ENCODE assay signal across 8 cellular contexts in the genomic region with DNA sequence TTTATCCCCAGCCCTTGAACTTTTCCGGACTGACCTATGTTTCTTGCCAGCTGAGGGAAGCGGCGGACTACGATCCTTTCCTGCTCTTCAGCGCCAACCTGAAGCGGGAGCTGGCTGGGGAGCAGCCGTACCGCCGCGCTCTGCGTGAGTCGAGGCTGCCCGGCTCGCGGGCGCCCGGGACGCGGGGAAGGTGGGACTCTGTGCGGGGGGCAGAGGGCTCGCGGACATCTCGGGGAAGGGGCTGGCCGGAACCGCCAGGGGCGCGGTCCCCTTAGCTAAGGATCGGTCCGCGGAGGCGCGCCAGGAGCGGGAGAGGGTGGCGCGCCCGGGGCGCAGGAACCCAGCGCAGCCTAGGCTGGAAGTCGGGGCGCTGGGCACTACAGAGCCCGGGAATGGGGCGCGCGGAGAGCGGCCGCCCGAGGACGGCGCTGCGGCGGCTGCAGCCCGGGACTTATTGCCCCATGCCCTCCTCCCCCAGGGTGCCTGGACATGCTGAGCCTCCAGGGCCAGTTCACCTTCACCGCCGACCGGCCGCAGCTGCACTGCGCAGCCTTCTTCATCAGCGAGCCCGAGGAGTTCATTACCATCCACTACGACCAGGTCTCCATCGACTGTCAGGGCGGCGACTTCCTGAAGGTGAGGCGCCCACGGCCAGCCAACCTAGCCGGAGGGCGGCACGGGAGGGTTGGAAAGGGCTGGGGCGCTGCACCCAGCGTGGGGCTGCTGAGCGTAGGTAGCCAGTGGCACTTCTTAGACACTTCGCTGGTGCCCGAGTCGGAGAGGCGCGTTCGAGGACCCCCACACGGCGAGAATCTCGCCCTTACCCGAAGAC. TPM values are rescaled to one million over a fixed set of nuclear protein-coding genes. Genes with fewer than 3 reads are reported as not detected.
A peak's percentile ranks its signal among the peaks of the same experiment; 100 is the strongest.
DNase-seq lines count a peak whose midpoint lies in the region; ATAC-seq, FAIRE-seq and TF ChIP-seq lines count a peak whose summit lies in the region.

No MANE protein-coding gene starts in this region.

- TF ChIP-seq POLR2A in gastroesophageal sphincter (IDR thresholded peaks at IDR 0.05), result no peak

- H3K36me3 ChIP-seq in gastroesophageal sphincter (no peaks in the 10 kb centered on the region), pancreas (no peaks in the 10 kb centered on the region)

- H3K4me1 Mint-ChIP-seq in CD14-positive monocyte, result peaks cover 25% of the 10 kb centered on the region
- H3K4me1 Mint-ChIP-seq in T-helper 2 cell treated with Interferon-gamma antibody and Interleukin-4, amounts not matched to agents 5 μg/mL and 100 μg/mL, for 36 hours (ENCODE audit: low read depth), result peaks cover under 1% of the 10 kb centered on the region

- peak overlapping the region; percentile 45 to 83 for H3K4me3 Mint-ChIP-seq in CD14-positive monocyte
- peak overlapping the region; percentile 18 for H3K4me3 Mint-ChIP-seq in T-helper 2 cell treated with Interferon-gamma antibody and Interleukin-4, amounts not matched to agents 5 μg/mL and 100 μg/mL, for 36 hours

- H3K4me1 ChIP-seq in gastroesophageal sphincter (peaks cover 0 to 13% (median 0%) of the 10 kb centered on the region in 3 donors), pancreas (no peaks in the 10 kb centered on the region)

- WGBS in gastroesophageal sphincter (ENCODE audit: low coverage in 1 of 2), 2 donors, result no CpG with 5 or more reads among the region's 81 CpGs
- 1 to 2% methylated on average over 71 to 81 of the region's 81 CpGs for WGBS in pancreas, 2 donors

- H3K9me3 Mint-ChIP-seq in CD14-positive monocyte, result peaks cover 0 to 13% (median 0%) of the 10 kb centered on the region in 7 donors
- H3K9me3 Mint-ChIP-seq in T-helper 2 cell treated with Interferon-gamma antibody and Interleukin-4, amounts not matched to agents 5 μg/mL and 100 μg/mL, for 36 hours, result no peaks in the 10 kb centered on the region

- peak; percentile 43 for ATAC-seq in gastroesophageal sphincter
- ATAC-seq in pancreas, result peak in 3 of 4 donors; percentile 22 to 53 (median 26)
- ATAC-seq in HG03196 (IDR thresholded peaks at IDR 0.05; ENCODE audit: unreplicated experiment), result no peak
- no peak for ATAC-seq in GM18873 (IDR thresholded peaks at IDR 0.05; ENCODE audit: low FRiP score, unreplicated experiment)
- ATAC-seq in HG02938 (IDR thresholded peaks at IDR 0.05; ENCODE audit: unreplicated experiment), result no peak

- H3K27ac ChIP-seq in gastroesophageal sphincter (peak overlapping the region in 2 of 4 donors; percentile 18 to 19), pancreas (no peak overlapping the region)

- TF ChIP-seq CTCF in CD14-positive monocyte (IDR thresholded peaks at IDR 0.05) (no peak), gastroesophageal sphincter (IDR thresholded peaks at IDR 0.05) (no peak), pancreas (IDR thresholded peaks at IDR 0.05) (no peak)

- no peak overlapping the region for H3K27ac Mint-ChIP-seq in CD14-positive monocyte
- H3K27ac Mint-ChIP-seq in T-helper 2 cell treated with Interferon-gamma antibody and Interleukin-4, amounts not matched to agents 5 μg/mL and 100 μg/mL, for 36 hours, result no peak overlapping the region

- FAIRE-seq in pancreas (lab: Jason Lieb, UNC), result no peak

- H3K9me3 ChIP-seq in gastroesophageal sphincter, result no peaks in the 10 kb centered on the region
- H3K9me3 ChIP-seq in pancreas, result no peaks in the 10 kb centered on the region

- H3K27me3 ChIP-seq in gastroesophageal sphincter (peaks cover 43% of the 10 kb centered on the region), pancreas (peaks cover 0 to 11% (median 4%) of the 10 kb centered on the region in 4 donors)

- no peak for TF ChIP-seq EP300 in gastroesophageal sphincter (IDR thresholded peaks at IDR 0.05)

- intact Hi-C loops in CD14-positive monocyte (cut with micrococcal nuclease) (no loop called here), pancreas (cut with DNase I) (no loop called here)

- H3K4me3 ChIP-seq in gastroesophageal sphincter (peak overlapping the region; percentile 4 to 50), pancreas (peak overlapping the region in 2 of 4 donors; percentile 12 to 36)

- H3K36me3 Mint-ChIP-seq in CD14-positive monocyte, result peaks cover 2 to 9% of the 10 kb centered on the region in 2 donors
- H3K36me3 Mint-ChIP-seq in T-helper 2 cell treated with Interferon-gamma antibody and Interleukin-4, amounts not matched to agents 5 μg/mL and 100 μg/mL, for 36 hours (ENCODE audit: low read depth), result peaks cover 1% of the 10 kb centered on the region

- DNase-seq in CD14-positive monocyte (ENCODE audit: low spot score) (no peak), pancreas (peak in 2 of 6 donors; percentile 51 to 55), OCI-M2 (lab: John Stamatoyannopoulos, UW; ENCODE audit: unreplicated experiment) (no peak)
- no peak for DNase-seq in T-helper 2 cell treated with Interferon-gamma antibody and Interleukin-4, amounts not matched to agents 5 μg/mL and 100 μg/mL, for 36 hours (ENCODE audit: low spot score)

- H3K27me3 Mint-ChIP-seq in CD14-positive monocyte (ENCODE audit: low read depth in 3 of 3), result peaks cover 43 to 53% (median 52%) of the 10 kb centered on the region in 3 donors
- peaks cover 66% of the 10 kb centered on the region for H3K27me3 Mint-ChIP-seq in T-helper 2 cell treated with Interferon-gamma antibody and Interleukin-4, amounts not matched to agents 5 μg/mL and 100 μg/mL, for 36 hours (ENCODE audit: low read depth)

RNA-seq across cellular contexts. Expression of a gene that starts 0.9 kb away (rescaled TPM):
- polyA plus RNA-seq in CD14-positive monocyte (not detected), pancreas (1 to 10 TPM in 1 of 2 donors, under 1 TPM in 1; 0.61 to 1.2 TPM)
- total RNA-seq in gastroesophageal sphincter (1 to 10 TPM in 3 of 4 donors, not detected in 1; 1.7 to 4.0 (median 2.3) TPM), pancreas (under 1 TPM in 2 of 6 donors, not detected in 4; 0.31 to 0.54 TPM)

Comparison
In these comparisons a context has a peak if more than half of its experiments do, and no peak if none do; other contexts are left out.
1. ATAC-seq: peak in gastroesophageal sphincter (single experiment) and pancreas (3 of 4); none in HG03196 (single experiment), GM18873 (single experiment) and HG02938 (single experiment).